1 cellular context compared by ENCODE assay signal in genomic region chr3:46349484-46350261, GRCh38.
TF ChIP-seq lines count a peak whose summit lies in the region.

No MANE protein-coding gene starts in this region.

TF ChIP-seq in SK-N-SH treated with all-trans-retinoic acid at 6 μM for 48 hours, 23 proteins besides CTCF, POLR2A, EP300 and RAD21 (continued from another document):
- no peak for TF ChIP-seq TSHZ2 (CRISPR knock-in tag; IDR thresholded peaks at IDR 0.05)
- no peak for TF ChIP-seq OSR1 (CRISPR knock-in tag; IDR thresholded peaks at IDR 0.05)
- TF ChIP-seq BACH2 (CRISPR knock-in tag; IDR thresholded peaks at IDR 0.05; ENCODE audit: borderline replicate concordance) = no peak
- no peak for TF ChIP-seq RARB (CRISPR knock-in tag; IDR thresholded peaks at IDR 0.05)
- no peak for TF ChIP-seq PATZ1 (CRISPR knock-in tag; IDR thresholded peaks at IDR 0.05; ENCODE audit: borderline replicate concordance)
- TF ChIP-seq ZC3H10 (CRISPR knock-in tag; IDR thresholded peaks at IDR 0.05) = no peak
TF ChIP-seq in SK-N-SH treated with all-trans-retinoic acid at 6 μM for 48 hours: peak in this region for 0.
